In the genomic region with DNA sequence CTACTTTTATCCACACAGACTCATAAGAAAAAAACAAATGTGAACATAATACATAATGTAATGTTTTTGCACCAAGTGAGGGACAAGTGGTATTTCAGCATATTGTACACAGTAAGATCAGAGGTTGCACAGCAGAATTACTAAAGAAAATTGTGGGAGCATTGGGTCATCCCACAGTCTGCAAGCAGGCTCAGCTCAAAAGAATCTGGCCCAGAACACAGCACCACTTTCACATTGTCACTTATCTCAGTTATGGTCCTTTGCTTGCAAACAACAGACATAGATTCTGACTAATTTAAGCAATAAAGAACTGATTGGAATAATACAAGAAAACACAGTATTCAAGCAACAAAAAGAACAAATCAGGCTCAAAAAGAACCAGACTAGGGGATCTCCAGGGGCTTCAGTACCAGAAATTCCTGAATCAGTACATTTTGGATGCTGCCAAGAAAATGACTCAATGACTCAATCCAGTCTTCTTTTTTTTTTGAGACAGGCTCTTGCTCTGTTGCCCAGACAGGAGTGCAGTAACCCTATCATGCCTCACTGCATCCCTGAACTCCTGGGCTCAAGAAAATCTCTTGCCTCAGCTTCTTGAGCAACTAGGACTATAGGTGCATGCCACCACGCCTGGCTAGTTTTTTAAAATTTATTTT, we compare ENCODE assay signal across 10 cellular contexts. TPM values are rescaled to one million over a fixed set of nuclear protein-coding genes. Genes with fewer than 3 reads are reported as not detected.
DNase-seq lines count a peak whose midpoint lies in the region; FAIRE-seq and TF ChIP-seq lines count a peak whose summit lies in the region.
"Had no signal": no experiment of that assay in that cellular context is flagged by ENCODE, and none has a peak within 500 bp of the region (broad histone marks: within the 10 kb centered on the region; RNA-seq: fewer than 3 reads in every experiment).

No MANE protein-coding gene starts in this region.

- no peaks in the 10 kb centered on the region for H3K9me1 ChIP-seq in keratinocyte (ENCODE audit: control insufficient read depth, extremely low read depth, insufficient read depth, low read length)

- H3K4me3 ChIP-seq in astrocyte of the spinal cord (ENCODE audit: low read depth, low read length) (no peak overlapping the region), keratinocyte (ENCODE audit: control insufficient read depth in 2 of 3, extremely low read depth in 1 of 3, insufficient read depth in 2 of 3, low read depth in 1 of 3, low read length in 3 of 3) (no peak overlapping the region)

- H3K27ac ChIP-seq in keratinocyte (ENCODE audit: control insufficient read depth, insufficient read depth, low read length): peak overlapping the region; percentile 43

- H3K36me3 ChIP-seq in keratinocyte (ENCODE audit: control insufficient read depth in 2 of 2, extremely low read depth in 1 of 2, insufficient read depth in 2 of 2, low read length in 2 of 2): no peaks in the 10 kb centered on the region

- peaks cover 36% of the 10 kb centered on the region for H3K4me1 ChIP-seq in keratinocyte (ENCODE audit: control insufficient read depth, extremely low read depth, insufficient read depth, low read length)

- in situ Hi-C loops in astrocyte of the spinal cord (cut with HindIII; ENCODE audit: low sequenced_read_pairs): loop anchor here (25.0 kb wide), 1 partner anchor 440 kb away; no protein-coding TSS in a partner anchor

- no peak for TF ChIP-seq CTCF in astrocyte of the spinal cord (IDR thresholded peaks at IDR 0.05; ENCODE audit: low read depth, low read length)
- TF ChIP-seq CTCF in keratinocyte (optimal IDR thresholded peaks at IDR 0.05 in 1 of 3, IDR thresholded peaks at IDR 0.05 in 1 of 3, conservative IDR thresholded peaks at IDR 0.05 in 1 of 3; ENCODE audit: extremely low read depth in 1 of 3, insufficient read depth in 2 of 3, low read length in 3 of 3): no peak

- peak overlapping the region; percentile 18 for H3K4me2 ChIP-seq in keratinocyte (ENCODE audit: control insufficient read depth, extremely low read depth, insufficient read depth, low read depth, low read length)

- no peaks in the 10 kb centered on the region for H3K9me3 ChIP-seq in keratinocyte (ENCODE audit: control insufficient read depth, low read depth, low read length)

- dilution Hi-C loops in keratinocyte (cut with MboI; ENCODE audit: extremely low pct_ligation_motif_present, low sequenced_read_pairs): no loop called here

- no peaks in the 10 kb centered on the region for H4K20me1 ChIP-seq in keratinocyte (ENCODE audit: control insufficient read depth, extremely low read depth, insufficient read depth, low read length)

- FAIRE-seq in H54 (lab: Jason Lieb, UNC): peak; percentile 61
- FAIRE-seq in keratinocyte (lab: Jason Lieb, UNC): no peak

- no peak overlapping the region for H3K9ac ChIP-seq in keratinocyte (ENCODE audit: control insufficient read depth, extremely low read depth, insufficient read depth, low read length)

- TF ChIP-seq POLR2A in H54 (IDR thresholded peaks at IDR 0.05; ENCODE audit: low read depth, low read length): no peak

- H3K79me2 ChIP-seq in keratinocyte (ENCODE audit: control insufficient read depth, insufficient read depth, low read length): no peaks in the 10 kb centered on the region

- H2AFZ ChIP-seq in keratinocyte (ENCODE audit: control insufficient read depth, low read length): no peak overlapping the region

- no peaks in the 10 kb centered on the region for H3K27me3 ChIP-seq in keratinocyte (ENCODE audit: control insufficient read depth, extremely low read depth, insufficient read depth, low read length)

- DNase-seq in A172 (ENCODE audit: low spot score) (peak; percentile 32), H54 (ENCODE audit: insufficient read length, low spot score) (no peak), astrocyte of the spinal cord (ENCODE audit: low read depth, low spot score) (peak; percentile 82), keratinocyte (ENCODE audit: low read depth, low spot score) (no peak), H4 (ENCODE audit: low spot score) (no peak), COLO668 (lab: John Stamatoyannopoulos, UW; ENCODE audit: unreplicated experiment) (no peak), NK-92 (lab: John Stamatoyannopoulos, UW; ENCODE audit: unreplicated experiment) (no peak)
- no peak for DNase-seq in activated naive CD4-positive, alpha-beta T cell treated with Interleukin-2 at 50 U/mL for 16 hours
- DNase-seq: activated CD4-positive, alpha-beta T cell treated with anti-CD3 and anti-CD28 coated beads, Interleukin-2, amount 10 ng/mL, durations not matched to agents 7 days and 5 days; occipital lobe had no signal

RNA-seq across cellular contexts. Expression of gene EEA1, which starts 42.9 kb away (rescaled TPM):
- total RNA-seq in A172 (2014; rRNA removed; shearing (Covaris generic)): 13.3 and 17.2 TPM in 2 replicates
- 7.3 to 14.3 TPM (median 12.0 TPM) in 3 replicates for polyA plus RNA-seq in keratinocyte
- polyA plus RNA-seq in keratinocyte (2011; ENCODE audit: low read depth): 63.5 TPM
- 3.5 and 8.3 TPM in 2 replicates for polyA plus RNA-seq in keratinocyte (2011; cell fraction: cytosol; rRNA removed)
- polyA plus RNA-seq in keratinocyte (2011; cell fraction: nucleus; rRNA removed): 13.5 and 24.4 TPM in 2 replicates
- 10.9 and 11.0 TPM in 2 replicates for polyA plus RNA-seq in keratinocyte (2012; ENCODE audit: low replicate concordance)
- 1.2 to 35.0 TPM (median 9.6 TPM) in 3 replicates for polyA minus RNA-seq in keratinocyte
- polyA minus RNA-seq in keratinocyte (2011; cell fraction: cytosol; rRNA and poly(A)+ RNA removed): 7.1 TPM
- 22.8 and 71.7 TPM in 2 replicates for polyA minus RNA-seq in keratinocyte (2011; cell fraction: nucleus; rRNA and poly(A)+ RNA removed)
- 5.9 and 6.6 TPM in 2 replicates for total RNA-seq in H4 (2014; rRNA removed; shearing (Covaris generic))

Comparison
In these comparisons a context has a peak if more than half of its experiments do, and no peak if none do; other contexts are left out.
1. DNase-seq: peak in A172 (single experiment) and astrocyte of the spinal cord (single experiment); none in H54 (single experiment), keratinocyte (single experiment), H4 (single experiment), COLO668 (single experiment), activated naive CD4-positive, alpha-beta T cell treated with Interleukin-2 at 50 U/mL for 16 hours (single experiment) and NK-92 (single experiment).